In the genomic region with DNA sequence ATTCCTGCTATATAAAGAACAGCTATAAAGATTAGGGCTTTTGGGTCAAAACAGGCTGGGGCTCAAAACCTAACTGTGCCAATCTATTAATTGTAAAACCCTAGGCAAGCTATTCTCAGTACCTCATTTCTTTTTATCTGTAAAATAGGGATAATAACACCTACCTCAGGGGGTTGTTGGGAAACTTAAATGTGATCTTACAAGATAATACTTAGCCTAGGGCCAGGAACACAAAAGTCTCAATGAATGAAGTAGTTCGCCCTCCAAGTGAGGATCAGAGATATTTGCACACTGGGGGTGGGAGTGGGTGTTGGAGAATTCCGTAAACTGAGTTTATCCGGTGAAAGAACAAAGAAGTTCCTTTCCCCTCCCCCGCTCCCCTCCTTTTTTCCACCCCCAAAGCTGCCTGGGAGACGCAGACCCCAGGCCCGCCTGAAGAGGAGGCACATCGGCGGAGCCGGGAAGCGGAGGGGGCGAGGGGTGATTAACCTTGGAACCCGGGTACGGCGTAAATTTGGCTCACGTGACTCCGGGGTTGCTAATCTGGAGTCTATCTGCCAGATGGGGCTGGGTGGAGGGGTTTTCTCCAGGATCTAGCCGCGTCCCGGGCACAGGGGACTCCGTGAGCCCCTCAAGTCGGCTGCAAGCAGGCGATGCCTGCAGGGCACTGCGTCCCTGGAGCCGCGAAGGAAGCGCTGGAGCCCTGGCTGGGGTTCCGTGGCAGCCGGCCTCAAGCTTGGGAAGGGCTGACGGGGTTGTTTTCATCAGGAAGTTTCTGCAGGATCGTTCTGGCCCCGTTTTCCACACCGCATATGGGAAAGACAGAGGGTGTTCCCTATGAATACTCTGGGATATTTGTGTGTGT, we compare ENCODE assay signal across 9 cellular contexts. TPM values are rescaled to one million over a fixed set of nuclear protein-coding genes. Genes with fewer than 3 reads are reported as not detected.
DNase-seq lines count a peak whose midpoint lies in the region; ATAC-seq, FAIRE-seq and TF ChIP-seq lines count a peak whose summit lies in the region.
"Had no signal": no experiment of that assay in that cellular context is flagged by ENCODE, and none has a peak within 500 bp of the region (broad histone marks: within the 10 kb centered on the region; RNA-seq: fewer than 3 reads in every experiment).

No MANE protein-coding gene starts in this region.

- no peak for TF ChIP-seq CTCF in kidney (IDR thresholded peaks at IDR 0.05; ENCODE audit: borderline replicate concordance, extremely low read depth, insufficient read depth)

- ATAC-seq in GM21528 (IDR thresholded peaks at IDR 0.05; ENCODE audit: low FRiP score, unreplicated experiment): no peak
- no peak for ATAC-seq in GM21786 (IDR thresholded peaks at IDR 0.05; ENCODE audit: unreplicated experiment)

- peak overlapping the region; percentile 60 to 62 for H3K4me3 ChIP-seq in kidney (ENCODE audit: low read length in 2 of 2)

- H3K9ac ChIP-seq in kidney (ENCODE audit: low read length in 2 of 2): peak overlapping the region; percentile 41 to 63

- intact Hi-C loops in kidney (cut with DNase I): no loop called here

- peak overlapping the region in 1 of 2 donors; percentile 37 for H3K27ac ChIP-seq in kidney (ENCODE audit: low read depth in 2 of 2, low read length in 2 of 2)

- no peak for FAIRE-seq in kidney (lab: Jason Lieb, UNC)

- H3K4me1 ChIP-seq in kidney (ENCODE audit: control insufficient read depth in 1 of 2, insufficient read depth in 1 of 2, low read depth in 1 of 2, low read length in 2 of 2): peaks cover 8 to 9% of the 10 kb centered on the region in 2 donors

- DNase-seq in NCI-H524 (lab: John Stamatoyannopoulos, UW): peak; percentile 51 to 72
- DNase-seq in NCI-H524 treated with DMSO at 0.1 percent for 48 hours (lab: John Stamatoyannopoulos, UW): no peak
- DNase-seq in astrocyte of the hippocampus (ENCODE audit: low read depth, low spot score): peak; percentile 36
- DNase-seq in kidney: peak; percentile 82
- peak; percentile 38 for DNase-seq in superior temporal gyrus (ENCODE audit: extremely low spot score)
- DNase-seq in NCI-H1930 (lab: John Stamatoyannopoulos, UW): no peak
- DNase-seq: activated effector memory CD4-positive, alpha-beta T cell treated with anti-CD3 and anti-CD28 coated beads, Interleukin-2, amount 50 U/mL, for 16 hours had no signal

- H3K36me3 ChIP-seq in kidney (ENCODE audit: control insufficient read depth in 1 of 2, insufficient read depth in 2 of 2, low read length in 2 of 2): no peaks in the 10 kb centered on the region

- H3K9me3 ChIP-seq in kidney (ENCODE audit: control insufficient read depth in 1 of 2, low read length in 2 of 2): no peaks in the 10 kb centered on the region

RNA-seq across cellular contexts. Expression of gene PODXL, which starts 1.3 kb away (rescaled TPM):
- total RNA-seq in kidney: 114 TPM
- polyA plus RNA-seq in kidney (ENCODE audit: insufficient read depth, low read depth, low replicate concordance): 150 TPM

Comparison
In these comparisons a context has a peak if more than half of its experiments do, and no peak if none do; other contexts are left out.
1. DNase-seq: peak in NCI-H524 (2 of 2), astrocyte of the hippocampus (single experiment), kidney (single experiment) and superior temporal gyrus (single experiment); none in NCI-H524 treated with DMSO at 0.1 percent for 48 hours (single experiment) and NCI-H1930 (0 of 2).